ENCODE assay signal across 16 cellular contexts in genomic region chr11:37511425-37511933, GRCh38.
A peak's percentile ranks its signal among the peaks of the same experiment; 100 is the strongest.
DNase-seq lines count a peak whose midpoint lies in the region; FAIRE-seq and TF ChIP-seq lines count a peak whose summit lies in the region.
"Had no signal": no experiment of that assay in that cellular context is flagged by ENCODE, and none has a peak within 500 bp of the region (broad histone marks: within the 10 kb centered on the region; RNA-seq: fewer than 3 reads in every experiment).

No MANE protein-coding gene starts in this region.

- H3K4me3 ChIP-seq in bronchial epithelial cell (ENCODE audit: low read depth, low read length) (no peak overlapping the region), ascending aorta (no peak overlapping the region)
- H3K4me3 ChIP-seq: prostate gland had no signal

- H3K9me3 ChIP-seq in ascending aorta = no peaks in the 10 kb centered on the region
- H3K9me3 ChIP-seq: prostate gland had no signal

- H3K36me3 ChIP-seq in bronchial epithelial cell (ENCODE audit: control insufficient read depth, insufficient read depth, low read length) (no peaks in the 10 kb centered on the region), ascending aorta (no peaks in the 10 kb centered on the region)
- H3K36me3 ChIP-seq: prostate gland had no signal

- no peak for FAIRE-seq in bronchial epithelial cell (lab: Jason Lieb, UNC)
- FAIRE-seq: HepG2 had no signal

- no peak overlapping the region for H3K27ac ChIP-seq in ascending aorta
- H3K27ac ChIP-seq: prostate gland had no signal

- H3K27me3 ChIP-seq in bronchial epithelial cell (ENCODE audit: control insufficient read depth, insufficient read depth, low read length) = no peaks in the 10 kb centered on the region
- H3K27me3 ChIP-seq in ascending aorta = no peaks in the 10 kb centered on the region

- H3K4me1 ChIP-seq in ascending aorta = no peaks in the 10 kb centered on the region
- H3K4me1 ChIP-seq: prostate gland had no signal

- no peak for TF ChIP-seq CTCF in bronchial epithelial cell (IDR thresholded peaks at IDR 0.05; ENCODE audit: insufficient read depth, low read length, severe bottlenecking)
- TF ChIP-seq CTCF in ascending aorta (IDR thresholded peaks at IDR 0.05) = no peak

- intact Hi-C loops in ascending aorta (cut with DNase I) = no loop called here

- DNase-seq in EL (peak; percentile 74), NCI-H226 (peak; percentile 59), bronchial epithelial cell (ENCODE audit: low read depth) (peak; percentile 90), kidney tubule cell (ENCODE audit: low spot score) (peak; percentile 89), ascending aorta (ENCODE audit: low spot score in 2 of 2) (no peak), HuH-7.5 (ENCODE audit: low spot score) (no peak)
- no peak for DNase-seq in stimulated activated CD4-positive, alpha-beta T cell treated with anti-CD3 and anti-CD28 coated beads, Interleukin-1b, Interleukin-23, amount 100 ng/mL, for 48 hours
- DNase-seq in activated effector memory CD4-positive, alpha-beta T cell treated with Interleukin-2 at 50 U/mL for 16 hours = no peak
- DNase-seq: activated CD4-positive, alpha-beta T cell treated with anti-CD3 and anti-CD28 coated beads for 36 hours; activated naive CD8-positive, alpha-beta T cell treated with anti-CD3 and anti-CD28 coated beads, Interleukin-2, amount 50 U/mL, for 24 hours; activated T-cell treated with anti-CD3 and anti-CD28 coated beads, Interleukin-2, amount 50 U/mL, for 1 hour; cortex of kidney; NCI-H1417 treated with DMSO at 0.1 percent for 48 hours; NCI-H446 had no signal

Comparison
In these comparisons a context has a peak if more than half of its experiments do, and no peak if none do; other contexts are left out.
1. DNase-seq: peak in EL (single experiment), NCI-H226 (single experiment), bronchial epithelial cell (single experiment) and kidney tubule cell (single experiment); none in ascending aorta (0 of 2), HuH-7.5 (single experiment), stimulated activated CD4-positive, alpha-beta T cell treated with anti-CD3 and anti-CD28 coated beads, Interleukin-1b, Interleukin-23, amount 100 ng/mL, for 48 hours (single experiment) and activated effector memory CD4-positive, alpha-beta T cell treated with Interleukin-2 at 50 U/mL for 16 hours (single experiment).